8 cellular contexts compared by ENCODE assay signal in genomic region chr20:58892932-58893224, GRCh38. TPM values are rescaled to one million over a fixed set of nuclear protein-coding genes. Genes with fewer than 3 reads are reported as not detected.
DNase-seq lines count a peak whose midpoint lies in the region; ATAC-seq and TF ChIP-seq lines count a peak whose summit lies in the region.

No MANE protein-coding gene starts in this region.

- no peaks in the 10 kb centered on the region for H3K27me3 Mint-ChIP-seq in CD4-positive, alpha-beta memory T cell

- H3K36me3 Mint-ChIP-seq in CD4-positive, alpha-beta memory T cell = peaks cover 9 to 47% of the 10 kb centered on the region in 2 donors

- POLR2A ChIA-PET in CD4-positive, alpha-beta memory T cell (lab: Charles Lee; ENCODE audit: partially characterized antibody) = interaction anchor here (1.1 to 4.7 kb wide), 2 partner anchors 140 to 230 kb away, joined by 3 to 69 read pairs; partner anchors contain the start of gene ATP5F1E

- no peak for TF ChIP-seq CTCF in brain microvascular endothelial cell (IDR thresholded peaks at IDR 0.05; ENCODE audit: low read depth, low read length, missing control alignments)

- no peaks in the 10 kb centered on the region for H3K9me3 ChIP-seq in CD4-positive, alpha-beta memory T cell (ENCODE audit: control insufficient read depth in 1 of 2, low read length in 2 of 2)
- no peaks in the 10 kb centered on the region for H3K9me3 ChIP-seq in KOPT-K1 (ENCODE audit: insufficient read depth, low read length, poor library complexity, severe bottlenecking)
- no peaks in the 10 kb centered on the region for H3K9me3 ChIP-seq in muscle layer of colon (ENCODE audit: low read length)

- intact Hi-C loops in CD4-positive, alpha-beta memory T cell (cut with micrococcal nuclease) = loop anchor here (1.0 to 10.0 kb wide), 6 partner anchors 16 to 1498 kb away; partner anchors contain the start of genes ATP5F1E, NELFCD and RBM38

- H3K36me3 ChIP-seq in CD4-positive, alpha-beta memory T cell (ENCODE audit: insufficient read depth, low read length) = no peaks in the 10 kb centered on the region
- H3K36me3 ChIP-seq in KOPT-K1 (ENCODE audit: insufficient read depth, low read length) (peaks cover 26% of the 10 kb centered on the region), brain microvascular endothelial cell (replicated peaks) (no peaks in the 10 kb centered on the region), muscle layer of colon (ENCODE audit: insufficient read depth, low read length) (peaks cover 9% of the 10 kb centered on the region)

- in situ Hi-C loops in brain microvascular endothelial cell (cut with HindIII; ENCODE audit: low pct_ligation_motif_present, low sequenced_read_pairs) = no loop called here

- DNase-seq in CD4-positive, alpha-beta memory T cell = no peak
- DNase-seq in brain microvascular endothelial cell = no peak
- DNase-seq in stimulated activated CD4-positive, alpha-beta T cell treated with anti-CD3 and anti-CD28 coated beads, Interleukin-2, amount 100 ng/mL, for 24 hours = no peak

- CTCF ChIA-PET in CD4-positive, alpha-beta memory T cell (lab: Charles Lee; ENCODE audit: partially characterized antibody) = no interaction called here

- H3K4me1 ChIP-seq in CD4-positive, alpha-beta memory T cell (ENCODE audit: insufficient read depth, low read length) = peaks cover 53% of the 10 kb centered on the region
- peaks cover 54% of the 10 kb centered on the region for H3K4me1 ChIP-seq in muscle layer of colon (ENCODE audit: insufficient read depth, low read length)

- H3K27ac Mint-ChIP-seq in CD4-positive, alpha-beta memory T cell = peak overlapping the region; percentile 95 to 99 (median 98)

- peak overlapping the region; percentile 93 to 98 (median 96) for H3K4me3 Mint-ChIP-seq in CD4-positive, alpha-beta memory T cell

- H3K4me1 Mint-ChIP-seq in CD4-positive, alpha-beta memory T cell = peaks cover 35 to 60% (median 52%) of the 10 kb centered on the region in 4 donors

- H3K27me3 ChIP-seq in CD4-positive, alpha-beta memory T cell (ENCODE audit: insufficient read depth, low read length) = no peaks in the 10 kb centered on the region
- H3K27me3 ChIP-seq in brain microvascular endothelial cell (replicated peaks) (no peaks in the 10 kb centered on the region), muscle layer of colon (ENCODE audit: control insufficient read depth in 1 of 2, insufficient read depth in 2 of 2, low read length in 2 of 2) (no peaks in the 10 kb centered on the region)

- H3K27ac ChIP-seq in CD4-positive, alpha-beta memory T cell (ENCODE audit: low read depth, low read length) = peak overlapping the region; percentile 80
- peak overlapping the region; percentile 98 for H3K27ac ChIP-seq in KOPT-K1 (ENCODE audit: low read depth, low read length, poor library complexity, severe bottlenecking)
- peak overlapping the region; percentile 81 for H3K27ac ChIP-seq in brain microvascular endothelial cell
- peak overlapping the region; percentile 71 for H3K27ac ChIP-seq in muscle layer of colon (ENCODE audit: low read depth, low read length)

- peaks cover 0 to 2% (median 0%) of the 10 kb centered on the region in 8 donors for H3K9me3 Mint-ChIP-seq in CD4-positive, alpha-beta memory T cell

- ATAC-seq in GM18907 (IDR thresholded peaks at IDR 0.05; ENCODE audit: unreplicated experiment) (no peak), GM21526 (IDR thresholded peaks at IDR 0.05; ENCODE audit: low FRiP score, unreplicated experiment) (no peak), GM19328 (IDR thresholded peaks at IDR 0.05; ENCODE audit: unreplicated experiment) (no peak)

- peak overlapping the region; percentile 90 for H3K9ac ChIP-seq in muscle layer of colon (ENCODE audit: low read length)

- peak overlapping the region; percentile 36 to 69 for H3K4me3 ChIP-seq in CD4-positive, alpha-beta memory T cell (ENCODE audit: low read length in 2 of 2)
- H3K4me3 ChIP-seq in brain microvascular endothelial cell (ENCODE audit: low read depth, low read length) = peak overlapping the region; percentile 74
- H3K4me3 ChIP-seq in muscle layer of colon (ENCODE audit: low read depth in 1 of 2, low read length in 2 of 2) = peak overlapping the region; percentile 68 to 73

RNA-seq across cellular contexts. Expression of gene GNAS, which starts 40.4 kb away (rescaled TPM):
- total RNA-seq in CD4-positive, alpha-beta memory T cell = 100 to 1,000 TPM; 641 to 645 TPM
- 100 to 1,000 TPM in 1 of 2 donors, 10 to 100 TPM in 1; 70.1 to 184 TPM for polyA plus RNA-seq in CD4-positive, alpha-beta memory T cell

RNA-seq across cellular contexts. Expression of gene GNAS-AS1, which starts 42.2 kb away (rescaled TPM):
- total RNA-seq in CD4-positive, alpha-beta memory T cell = 1 to 10 TPM in 1 of 2 experiments, under 1 TPM in 1; 0.94 to 1.1 TPM
- not detected for polyA plus RNA-seq in CD4-positive, alpha-beta memory T cell
